ENCODE assay signal across 30 cellular contexts in the genomic region with DNA sequence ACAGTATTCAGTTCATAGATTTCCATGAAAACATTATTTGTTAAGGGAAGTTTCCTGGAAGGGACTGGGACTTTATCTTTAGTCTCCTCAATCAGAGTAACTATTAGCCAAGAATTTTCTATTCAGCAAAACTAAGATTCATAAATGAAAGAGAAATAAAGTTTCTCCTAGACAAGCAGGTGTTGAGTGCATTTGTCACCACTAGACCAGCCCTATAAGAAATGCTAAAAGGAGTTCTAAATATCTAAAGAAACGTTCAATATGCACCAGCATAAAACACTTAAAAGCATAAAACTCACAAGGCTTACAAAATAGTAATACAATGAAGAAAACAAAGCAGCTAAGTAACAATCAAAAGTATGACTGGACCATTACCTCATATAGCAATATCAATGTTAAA.
"Had no signal": no experiment of that assay in that cellular context is flagged by ENCODE, and none has a peak within 500 bp of the region (broad histone marks: within the 10 kb centered on the region; RNA-seq: fewer than 3 reads in every experiment).

No MANE protein-coding gene starts in this region.

- H3K9me3 ChIP-seq: adrenal gland, body of pancreas had no signal

- DNase-seq: activated effector memory CD4-positive, alpha-beta T cell treated with anti-CD3 and anti-CD28 coated beads, Interleukin-2, amount 50 U/mL, for 16 hours; activated effector memory CD4-positive, alpha-beta T cell treated with Interleukin-2 at 50 U/mL for 16 hours; activated gamma-delta T cell; activated gamma-delta T cell treated with Interleukin-2 at 50 U/mL for 16 hours; activated naive CD4-positive, alpha-beta T cell; activated naive CD4-positive, alpha-beta T cell treated with anti-CD3 and anti-CD28 coated beads for 36 hours; activated naive CD4-positive, alpha-beta T cell treated with anti-CD3 and anti-CD28 coated beads, Interleukin-2, amount 10 ng/mL, durations not matched to agents 7 days and 5 days; activated naive CD4-positive, alpha-beta T cell treated with anti-CD3 and anti-CD28 coated beads, Interleukin-2, amount 50 U/mL, for 16 hours; activated naive CD4-positive, alpha-beta T cell treated with Interleukin-2 at 50 U/mL for 16 hours; activated naive CD8-positive, alpha-beta T cell treated with anti-CD3 and anti-CD28 coated beads for 36 hours; activated naive CD8-positive, alpha-beta T cell treated with anti-CD3 and anti-CD28 coated beads, Interleukin-2, amount 10 ng/mL, durations not matched to agents 7 days and 5 days; activated naive CD8-positive, alpha-beta T cell treated with anti-CD3 and anti-CD28 coated beads, Interleukin-2, amount 50 U/mL, for 24 hours; activated T-cell treated with anti-CD3 and anti-CD28 coated beads, Interleukin-2, amount 50 U/mL, for 1 hour; activated T-cell treated with anti-CD3 and anti-CD28 coated beads, Interleukin-2, amount 50 U/mL, for 24 hours; activated T-cell treated with anti-CD3 and anti-CD28 coated beads, Interleukin-2, amount 50 U/mL, for 4 hours; activated T-cell treated with anti-CD3 and anti-CD28 coated beads, Interleukin-2, amount 50 U/mL, for 48 hours; activated T-cell treated with anti-CD3 and anti-CD28 coated beads, Interleukin-2, amount 50 U/mL, for 72 hours; adrenal gland; amniotic stem cell; amygdala; anterior cingulate cortex; aorta; body of pancreas; brain microvascular endothelial cell; caudate nucleus; central memory CD4-positive, alpha-beta T cell; cerebellar nuclear complex had no signal

- H3K27me3 ChIP-seq: adrenal gland, ascending aorta, body of pancreas, brain microvascular endothelial cell, breast epithelium, cardiac muscle cell had no signal

- H3K27ac ChIP-seq: adrenal gland, ascending aorta, body of pancreas, brain microvascular endothelial cell, breast epithelium, cardiac muscle cell had no signal

- H3K4me3 ChIP-seq: adrenal gland, ascending aorta, body of pancreas, breast epithelium, cardiac muscle cell had no signal

- H3K36me3 ChIP-seq: adrenal gland, ascending aorta, brain microvascular endothelial cell, cardiac muscle cell had no signal

- H3K4me1 ChIP-seq: adrenal gland, ascending aorta, body of pancreas, breast epithelium had no signal
